Comparison of ENCODE assay signal across 22 cellular contexts in genomic region chr1:230146709-230147108, GRCh38.
DNase-seq lines count a peak whose midpoint lies in the region; ATAC-seq, FAIRE-seq and TF ChIP-seq lines count a peak whose summit lies in the region.
"Had no signal": no experiment of that assay in that cellular context is flagged by ENCODE, and none has a peak within 500 bp of the region (broad histone marks: within the 10 kb centered on the region; RNA-seq: fewer than 3 reads in every experiment).

No MANE protein-coding gene starts in this region.

- H3K4me1 ChIP-seq in left ventricle myocardium inferior, result peaks cover 75% of the 10 kb centered on the region
- peaks cover 12% of the 10 kb centered on the region for H3K4me1 ChIP-seq in astrocyte (ENCODE audit: insufficient read depth, low read length)
- H3K4me1 ChIP-seq in upper lobe of right lung, result peaks cover 14% of the 10 kb centered on the region

- H3K36me3 ChIP-seq in left ventricle myocardium inferior (no peaks in the 10 kb centered on the region), astrocyte (ENCODE audit: insufficient read depth, low read length) (no peaks in the 10 kb centered on the region), upper lobe of right lung (no peaks in the 10 kb centered on the region)
- H3K36me3 ChIP-seq: neural progenitor cell had no signal

- no peak for DNase-seq in left ventricle myocardium inferior
- DNase-seq in left ventricle myocardium superior, result no peak
- DNase-seq in astrocyte (ENCODE audit: low read depth), result no peak
- DNase-seq in natural killer cell, result no peak
- DNase-seq in upper lobe of right lung, result no peak
- DNase-seq in hypothalamus (lab: John Stamatoyannopoulos, UW), result no peak
- DNase-seq in activated CD4-positive, alpha-beta memory T cell treated with anti-CD3 and anti-CD28 coated beads, Interleukin-2, amount 10 ng/mL, durations not matched to agents 7 days and 5 days, result no peak
- DNase-seq: activated CD4-positive, alpha-beta T cell treated with anti-CD3 and anti-CD28 coated beads, Interleukin-2, amount 50 U/mL, for 4 hours; amygdala; HFFc6; IMR-90; MG63; NCI-H345; SIG-M5; small intestine; stimulated activated CD4-positive, alpha-beta T cell treated with anti-CD3 and anti-CD28 coated beads, Interleukin-2, amount 100 ng/mL, for 48 hours; T-cell had no signal

- intact Hi-C loops in left ventricle myocardium inferior (cut with micrococcal nuclease), result no loop called here
- intact Hi-C loops in left ventricle myocardium superior (cut with micrococcal nuclease), result no loop called here
- intact Hi-C loops in natural killer cell (cut with micrococcal nuclease), result no loop called here
- intact Hi-C loops in upper lobe of right lung (cut with DNase I), result no loop called here

- H3K27ac ChIP-seq in left ventricle myocardium inferior (replicated peaks) (peak overlapping the region; percentile 43), astrocyte (ENCODE audit: low read depth, low read length) (no peak overlapping the region), upper lobe of right lung (peak overlapping the region; percentile 53)
- H3K27ac ChIP-seq: C4-2B, neural progenitor cell had no signal

- ATAC-seq in left ventricle myocardium superior, result no peak
- no peak for ATAC-seq in natural killer cell
- ATAC-seq in upper lobe of right lung, result no peak
- no peak for ATAC-seq in GM19023 (IDR thresholded peaks at IDR 0.05; ENCODE audit: unreplicated experiment)
- ATAC-seq: T-cell had no signal

- H3K27me3 ChIP-seq in left ventricle myocardium inferior (ENCODE audit: low read depth) (no peaks in the 10 kb centered on the region), astrocyte (ENCODE audit: insufficient read depth, low read length) (no peaks in the 10 kb centered on the region), upper lobe of right lung (no peaks in the 10 kb centered on the region)
- H3K27me3 ChIP-seq: esophagus muscularis mucosa, MG63, neural progenitor cell had no signal

- H3K9me3 Mint-ChIP-seq in astrocyte (ENCODE audit: unreplicated experiment), result no peaks in the 10 kb centered on the region
- H3K9me3 Mint-ChIP-seq in natural killer cell, result no peaks in the 10 kb centered on the region
- H3K9me3 Mint-ChIP-seq in activated CD4-positive, alpha-beta memory T cell treated with anti-CD3 and anti-CD28 coated beads, Interleukin-2, amount 10 ng/mL, durations not matched to agents 7 days and 5 days, result no peaks in the 10 kb centered on the region
- H3K9me3 Mint-ChIP-seq: HFFc6, neural progenitor cell, T-cell had no signal

- H3K36me3 Mint-ChIP-seq in astrocyte (ENCODE audit: low read depth, unreplicated experiment) (peaks cover 10% of the 10 kb centered on the region), natural killer cell (no peaks in the 10 kb centered on the region)
- H3K36me3 Mint-ChIP-seq in activated CD4-positive, alpha-beta memory T cell treated with anti-CD3 and anti-CD28 coated beads, Interleukin-2, amount 10 ng/mL, durations not matched to agents 7 days and 5 days (ENCODE audit: low read depth), result no peaks in the 10 kb centered on the region

- H4K20me1 ChIP-seq in astrocyte (ENCODE audit: insufficient read depth, low read length), result peaks cover 95% of the 10 kb centered on the region

- no peak overlapping the region for H3K9ac ChIP-seq in astrocyte (ENCODE audit: low read length)
- H3K9ac ChIP-seq: neural progenitor cell had no signal

- FAIRE-seq in astrocyte (lab: Jason Lieb, UNC), result no peak
- FAIRE-seq: A204.1, small intestine had no signal

- H3K9me3 ChIP-seq in left ventricle myocardium inferior (replicated peaks) (no peaks in the 10 kb centered on the region), astrocyte (ENCODE audit: insufficient read depth, low read depth, low read length) (no peaks in the 10 kb centered on the region), upper lobe of right lung (no peaks in the 10 kb centered on the region)
- H3K9me3 ChIP-seq: esophagus muscularis mucosa, MG63 had no signal

- H2AFZ ChIP-seq in astrocyte (ENCODE audit: low read depth, low read length), result no peak overlapping the region
- H2AFZ ChIP-seq: neural progenitor cell had no signal

- POLR2A ChIA-PET in activated CD4-positive, alpha-beta memory T cell treated with anti-CD3 and anti-CD28 coated beads, Interleukin-2, amount 10 ng/mL, durations not matched to agents 7 days and 5 days (lab: Charles Lee), result no interaction called here

- no peaks in the 10 kb centered on the region for H3K27me3 Mint-ChIP-seq in astrocyte (ENCODE audit: low read depth, unreplicated experiment)
- no peaks in the 10 kb centered on the region for H3K27me3 Mint-ChIP-seq in natural killer cell (ENCODE audit: low read depth in 2 of 2)
- H3K27me3 Mint-ChIP-seq in activated CD4-positive, alpha-beta memory T cell treated with anti-CD3 and anti-CD28 coated beads, Interleukin-2, amount 10 ng/mL, durations not matched to agents 7 days and 5 days, result no peaks in the 10 kb centered on the region
- H3K27me3 Mint-ChIP-seq: T-cell had no signal

- H3K4me3 ChIP-seq in left ventricle myocardium inferior (no peak overlapping the region), astrocyte (ENCODE audit: insufficient read depth, low read depth, low read length) (no peak overlapping the region), upper lobe of right lung (no peak overlapping the region)
- H3K4me3 ChIP-seq: esophagus muscularis mucosa, MG63, neural progenitor cell had no signal

- H3K79me2 ChIP-seq in astrocyte (ENCODE audit: insufficient read depth, low read length), result peaks cover 93% of the 10 kb centered on the region

- H3K4me3 Mint-ChIP-seq in astrocyte (ENCODE audit: unreplicated experiment) (peak overlapping the region; percentile 1), natural killer cell (peak overlapping the region; percentile 84)
- no peak overlapping the region for H3K4me3 Mint-ChIP-seq in activated CD4-positive, alpha-beta memory T cell treated with anti-CD3 and anti-CD28 coated beads, Interleukin-2, amount 10 ng/mL, durations not matched to agents 7 days and 5 days
- H3K4me3 Mint-ChIP-seq: HFFc6, neural progenitor cell had no signal

- H3K4me1 Mint-ChIP-seq in astrocyte (ENCODE audit: low read depth, unreplicated experiment), result peaks cover 81% of the 10 kb centered on the region
- peaks cover 72 to 77% of the 10 kb centered on the region in 2 donors for H3K4me1 Mint-ChIP-seq in natural killer cell
- H3K4me1 Mint-ChIP-seq in activated CD4-positive, alpha-beta memory T cell treated with anti-CD3 and anti-CD28 coated beads, Interleukin-2, amount 10 ng/mL, durations not matched to agents 7 days and 5 days, result peaks cover 6% of the 10 kb centered on the region

- TF ChIP-seq CTCF in left ventricle myocardium inferior (IDR thresholded peaks at IDR 0.05; ENCODE audit: borderline replicate concordance) (no peak), astrocyte (IDR thresholded peaks at IDR 0.05; ENCODE audit: insufficient read depth, low read depth, low read length) (no peak), natural killer cell (IDR thresholded peaks at IDR 0.05) (no peak), upper lobe of right lung (IDR thresholded peaks at IDR 0.05) (no peak)

- H3K27ac Mint-ChIP-seq in astrocyte (ENCODE audit: unreplicated experiment) (peak overlapping the region; percentile 11), natural killer cell (peak overlapping the region; percentile 89 to 90)
- H3K27ac Mint-ChIP-seq in activated CD4-positive, alpha-beta memory T cell treated with anti-CD3 and anti-CD28 coated beads, Interleukin-2, amount 10 ng/mL, durations not matched to agents 7 days and 5 days, result no peak overlapping the region
- H3K27ac Mint-ChIP-seq: HFFc6 had no signal

- H3K4me2 ChIP-seq in astrocyte (ENCODE audit: low read length), result no peak overlapping the region
- H3K4me2 ChIP-seq: neural progenitor cell had no signal

- CTCF ChIA-PET in activated CD4-positive, alpha-beta memory T cell treated with anti-CD3 and anti-CD28 coated beads, Interleukin-2, amount 10 ng/mL, durations not matched to agents 7 days and 5 days (lab: Charles Lee), result no interaction called here
